In genomic region chr13:44921931-44922758, GRCh38 we compare ENCODE assay signal across 9 cellular contexts.
DNase-seq lines count a peak whose midpoint lies in the region; ATAC-seq and TF ChIP-seq lines count a peak whose summit lies in the region.
"Had no signal": no experiment of that assay in that cellular context is flagged by ENCODE, and none has a peak within 500 bp of the region (broad histone marks: within the 10 kb centered on the region; RNA-seq: fewer than 3 reads in every experiment).

No MANE protein-coding gene starts in this region.

- H3K9me3 Mint-ChIP-seq in osteocyte (ENCODE audit: unreplicated experiment) = no peaks in the 10 kb centered on the region

- peaks cover 22% of the 10 kb centered on the region for H3K4me1 Mint-ChIP-seq in osteocyte (ENCODE audit: unreplicated experiment)

- peak; percentile 68 for ATAC-seq in esophagus mucosa
- no peak for ATAC-seq in GM19463 (IDR thresholded peaks at IDR 0.05; ENCODE audit: unreplicated experiment)

- in situ Hi-C loops in Caki2 (cut with HindIII; ENCODE audit: low pct_unique_long_range_greater_than_20kb, low sequenced_read_pairs) = no loop called here

- no peaks in the 10 kb centered on the region for H3K36me3 Mint-ChIP-seq in osteocyte (ENCODE audit: unreplicated experiment)

- peak; percentile 74 for DNase-seq in Caki2 (ENCODE audit: low read depth)
- DNase-seq in NCI-H460 (ENCODE audit: extremely low read depth, low read depth) = peak; percentile 48
- peak; percentile 83 for DNase-seq in osteocyte (ENCODE audit: extremely low spot score, unreplicated experiment)
- no peak for DNase-seq in stimulated activated CD4-positive, alpha-beta T cell treated with anti-CD3 and anti-CD28 coated beads, Interleukin-1b, Interleukin-23, amount 100 ng/mL, for 48 hours
- DNase-seq in NOMO-1 treated with DMSO at 0.1 percent for 48 hours (lab: John Stamatoyannopoulos, UW; ENCODE audit: unreplicated experiment) = no peak
- DNase-seq in stimulated activated CD4-positive, alpha-beta T cell treated with anti-CD3 and anti-CD28 coated beads, Interleukin-2, amount 100 ng/mL, for 24 hours = no peak
- DNase-seq: NCI-H1417 treated with DMSO at 0.1 percent for 48 hours had no signal

- no peaks in the 10 kb centered on the region for H3K27me3 Mint-ChIP-seq in osteocyte (ENCODE audit: unreplicated experiment)

- no peak for TF ChIP-seq CTCF in osteocyte (IDR thresholded peaks at IDR 0.05)

- H3K4me3 Mint-ChIP-seq in osteocyte (ENCODE audit: unreplicated experiment) = no peak overlapping the region

- no peak overlapping the region for H3K27ac Mint-ChIP-seq in osteocyte (ENCODE audit: unreplicated experiment)

Comparison
In these comparisons a context has a peak if more than half of its experiments do, and no peak if none do; other contexts are left out.
1. DNase-seq: peak in Caki2 (single experiment), NCI-H460 (single experiment) and osteocyte (single experiment); none in stimulated activated CD4-positive, alpha-beta T cell treated with anti-CD3 and anti-CD28 coated beads, Interleukin-1b, Interleukin-23, amount 100 ng/mL, for 48 hours (single experiment), NOMO-1 treated with DMSO at 0.1 percent for 48 hours (single experiment) and stimulated activated CD4-positive, alpha-beta T cell treated with anti-CD3 and anti-CD28 coated beads, Interleukin-2, amount 100 ng/mL, for 24 hours (0 of 2).